In genomic region chr6:27753668-27754407, GRCh38 we compare ENCODE assay signal across 8 cellular contexts.
A peak's percentile ranks its signal among the peaks of the same experiment; 100 is the strongest.
DNase-seq lines count a peak whose midpoint lies in the region; ATAC-seq and TF ChIP-seq lines count a peak whose summit lies in the region.

No MANE protein-coding gene starts in this region.

- POLR2A ChIA-PET in PC-9 (lab: Charles Lee; ENCODE audit: unreplicated experiment), result interaction anchor here (0.7 kb wide), 2 partner anchors 15 to 366 kb away, joined by 8 to 10 read pairs; no protein-coding TSS in a partner anchor

- H3K9ac ChIP-seq in neural cell (ENCODE audit: low read length) (peak overlapping the region; percentile 45), subcutaneous abdominal adipose tissue (ENCODE audit: low read length in 5 of 5) (peak overlapping the region in 3 of 5 donors; percentile 54 to 60 (median 55))

- H3K9me3 Mint-ChIP-seq in IgD-negative memory B cell, result no peaks in the 10 kb centered on the region
- H3K9me3 Mint-ChIP-seq in activated T-cell treated with anti-CD3 and anti-CD28 coated beads, Interleukin-2, amount 50 U/mL, for 24 hours, result no peaks in the 10 kb centered on the region

- H4K20me1 ChIP-seq in PC-9 (ENCODE audit: insufficient read depth) (no peaks in the 10 kb centered on the region), neural cell (ENCODE audit: insufficient read depth) (no peaks in the 10 kb centered on the region)

- no peaks in the 10 kb centered on the region for H3K36me3 Mint-ChIP-seq in IgD-negative memory B cell
- H3K36me3 Mint-ChIP-seq in activated T-cell treated with anti-CD3 and anti-CD28 coated beads, Interleukin-2, amount 50 U/mL, for 24 hours (ENCODE audit: low read depth), result peaks cover 5% of the 10 kb centered on the region

- H3K9me3 ChIP-seq in PC-9 (ENCODE audit: insufficient read depth, low read depth), result no peaks in the 10 kb centered on the region
- H3K9me3 ChIP-seq in neural cell (ENCODE audit: low read length), result no peaks in the 10 kb centered on the region
- no peaks in the 10 kb centered on the region for H3K9me3 ChIP-seq in subcutaneous abdominal adipose tissue (ENCODE audit: control insufficient read depth in 5 of 5, low read length in 5 of 5)

- CTCF ChIA-PET in PC-9 (lab: Charles Lee), result interaction anchor here (0.5 to 1.0 kb wide), 3 partner anchors 83 to 473 kb away, joined by 3 read pairs; no protein-coding TSS in a partner anchor

- H2AFZ ChIP-seq in PC-9 (peak overlapping the region; percentile 79), neural cell (ENCODE audit: low read depth, low read length) (no peak overlapping the region)

- intact Hi-C loops in PC-9 (cut with micrococcal nuclease; ENCODE audit: unreplicated experiment), result loop anchor here (1.0 to 5.0 kb wide), 10 partner anchors 41 to 592 kb away; partner anchors contain the start of genes POM121L2 and ZNF184

- H3F3A ChIP-seq in PC-9 (ENCODE audit: insufficient read depth, low read depth) (peaks cover 11% of the 10 kb centered on the region), neural cell (ENCODE audit: insufficient read depth, low read length, poor library complexity, severe bottlenecking) (no peaks in the 10 kb centered on the region)

- H3K36me3 ChIP-seq in PC-9 (ENCODE audit: low read depth), result no peaks in the 10 kb centered on the region
- no peaks in the 10 kb centered on the region for H3K36me3 ChIP-seq in neural cell (ENCODE audit: insufficient read depth, low read length)
- no peaks in the 10 kb centered on the region for H3K36me3 ChIP-seq in subcutaneous abdominal adipose tissue (ENCODE audit: control insufficient read depth in 5 of 5, insufficient read depth in 5 of 5, low read length in 5 of 5)

- H3K4me1 ChIP-seq in PC-9 (replicated peaks; ENCODE audit: insufficient read depth) (peaks cover 8% of the 10 kb centered on the region; the same call in 1 of the 2 replicates), subcutaneous abdominal adipose tissue (ENCODE audit: control insufficient read depth in 5 of 5, insufficient read depth in 5 of 5, low read length in 5 of 5) (peaks cover 0 to 17% (median 12%) of the 10 kb centered on the region in 5 donors)

- peak overlapping the region; percentile 78 for H3K4me2 ChIP-seq in PC-9
- H3K4me2 ChIP-seq in neural cell (ENCODE audit: low read length), result peak overlapping the region; percentile 98

- no TSS peak for BruUV-seq in PC-9 (replicated peaks; lab: Mats Ljungman, UMichigan)

- H3K27me3 Mint-ChIP-seq in IgD-negative memory B cell, result no peaks in the 10 kb centered on the region
- H3K27me3 Mint-ChIP-seq in activated T-cell treated with anti-CD3 and anti-CD28 coated beads, Interleukin-2, amount 50 U/mL, for 24 hours, result peaks cover 3% of the 10 kb centered on the region

- peak; percentile 59 for DNase-seq in DMS153 treated with DMSO at 0.1 percent for 48 hours (lab: John Stamatoyannopoulos, UW; ENCODE audit: unreplicated experiment)
- peak; percentile 66 to 81 for DNase-seq in PC-9
- peak; percentile 82 for DNase-seq in activated T-cell treated with anti-CD3 and anti-CD28 coated beads, Interleukin-2, amount 50 U/mL, for 24 hours
- peak; percentile 67 for DNase-seq in fibroblast of gingiva (ENCODE audit: low read depth)

- peak overlapping the region; percentile 90 to 96 (median 94) for H3K4me3 Mint-ChIP-seq in IgD-negative memory B cell
- H3K4me3 Mint-ChIP-seq in activated T-cell treated with anti-CD3 and anti-CD28 coated beads, Interleukin-2, amount 50 U/mL, for 24 hours, result peak overlapping the region; percentile 90

- H3K27ac Mint-ChIP-seq in IgD-negative memory B cell, result peak overlapping the region; percentile 96 to 100 (median 99)
- H3K27ac Mint-ChIP-seq in activated T-cell treated with anti-CD3 and anti-CD28 coated beads, Interleukin-2, amount 50 U/mL, for 24 hours, result peak overlapping the region; percentile 80

- TF ChIP-seq RAD21 in neural cell (conservative IDR thresholded peaks at IDR 0.05), result no peak

- peak overlapping the region; percentile 73 for H3K4me3 ChIP-seq in PC-9
- peak overlapping the region; percentile 75 for H3K4me3 ChIP-seq in neural cell (ENCODE audit: low read length)
- peak overlapping the region; percentile 53 to 90 (median 73) for H3K4me3 ChIP-seq in subcutaneous abdominal adipose tissue (ENCODE audit: low read depth in 1 of 5, low read length in 5 of 5)

- no peak for TF ChIP-seq EP300 in neural cell (conservative IDR thresholded peaks at IDR 0.05; ENCODE audit: poor library complexity, severe bottlenecking)

- H3K27me3 ChIP-seq in PC-9 (ENCODE audit: insufficient read depth, low read depth), result no peaks in the 10 kb centered on the region
- H3K27me3 ChIP-seq in neural cell (ENCODE audit: insufficient read depth, low read depth, low read length), result no peaks in the 10 kb centered on the region
- peaks cover 0 to 14% (median 9%) of the 10 kb centered on the region in 5 donors for H3K27me3 ChIP-seq in subcutaneous abdominal adipose tissue (ENCODE audit: control insufficient read depth in 5 of 5, insufficient read depth in 4 of 5, low read length in 5 of 5)

- peak; percentile 49 for ATAC-seq in GM21515 (IDR thresholded peaks at IDR 0.05; ENCODE audit: unreplicated experiment)

- no peaks in the 10 kb centered on the region for H3K9me2 ChIP-seq in PC-9 (ENCODE audit: insufficient read depth)
- no peaks in the 10 kb centered on the region for H3K9me2 ChIP-seq in neural cell (ENCODE audit: insufficient read depth, low read length)

- H3K4me1 Mint-ChIP-seq in IgD-negative memory B cell, result peaks cover 17 to 42% (median 30%) of the 10 kb centered on the region in 3 donors
- peaks cover 46% of the 10 kb centered on the region for H3K4me1 Mint-ChIP-seq in activated T-cell treated with anti-CD3 and anti-CD28 coated beads, Interleukin-2, amount 50 U/mL, for 24 hours (ENCODE audit: low read depth)

- H3K27ac ChIP-seq in PC-9 (no peak overlapping the region), neural cell (ENCODE audit: low read length) (no peak overlapping the region), subcutaneous abdominal adipose tissue (ENCODE audit: low read depth, low read length) (no peak overlapping the region)

- TF ChIP-seq CTCF in PC-9 (conservative IDR thresholded peaks at IDR 0.05), result no peak
- TF ChIP-seq CTCF in neural cell (IDR thresholded peaks at IDR 0.05; ENCODE audit: poor library complexity, severe bottlenecking), result peak; percentile 36

- H3K79me2 ChIP-seq in PC-9 (ENCODE audit: low read depth), result no peaks in the 10 kb centered on the region
- no peaks in the 10 kb centered on the region for H3K79me2 ChIP-seq in neural cell (replicated peaks; ENCODE audit: insufficient read depth, low read length)

TF ChIP-seq in neural cell, 6 proteins besides CTCF, POLR2A, EP300 and RAD21:
- no peak for TF ChIP-seq SMC3 (conservative IDR thresholded peaks at IDR 0.05; ENCODE audit: poor library complexity)
- no peak for TF ChIP-seq MXI1 (conservative IDR thresholded peaks at IDR 0.05; ENCODE audit: poor library complexity, severe bottlenecking)
